29 cellular contexts compared by ENCODE assay signal in genomic region chr11:1970956-1971355, GRCh38. TPM values are rescaled to one million over a fixed set of nuclear protein-coding genes. Genes with fewer than 3 reads are reported as not detected.
DNase-seq lines count a peak whose midpoint lies in the region; ATAC-seq and TF ChIP-seq lines count a peak whose summit lies in the region.
"Had no signal": no experiment of that assay in that cellular context is flagged by ENCODE, and none has a peak within 500 bp of the region (broad histone marks: within the 10 kb centered on the region; RNA-seq: fewer than 3 reads in every experiment).

No MANE protein-coding gene starts in this region.

- POLR2A ChIA-PET in activated naive CD8-positive, alpha-beta T cell treated with anti-CD3 and anti-CD28 coated beads, Interleukin-2, amount 10 ng/mL, durations not matched to agents 7 days and 5 days (lab: Charles Lee): no interaction called here
- POLR2A ChIA-PET in T-cell (lab: Charles Lee): no interaction called here

- DNase-seq in activated naive CD8-positive, alpha-beta T cell treated with anti-CD3 and anti-CD28 coated beads, Interleukin-2, amount 10 ng/mL, durations not matched to agents 7 days and 5 days: peak; percentile 19
- DNase-seq in activated naive CD8-positive, alpha-beta T cell treated with anti-CD3 and anti-CD28 coated beads, Interleukin-2, amount 50 U/mL, for 24 hours: no peak
- DNase-seq in left ventricle myocardium superior (peak; percentile 11), lower lobe of right lung (peak; percentile 12), suprapubic skin (ENCODE audit: low spot score in 2 of 2) (peak; percentile 40 to 44), T-cell (no peak), anterior cingulate cortex (lab: John Stamatoyannopoulos, UW) (no peak), germinal center (ENCODE audit: low spot score) (no peak)
- DNase-seq: activated CD4-positive, alpha-beta memory T cell treated with anti-CD3 and anti-CD28 coated beads, Interleukin-2, amount 10 ng/mL, durations not matched to agents 7 days and 5 days; activated CD8-positive, alpha-beta memory T cell treated with anti-CD3 and anti-CD28 coated beads, Interleukin-2, amount 50 U/mL, for 4 hours; DMS79; effector memory CD4-positive, alpha-beta T cell; GF-D8; H9; KBM-7; MG63; NCI-H2029; NCI-H524; OCI-M1; SK-N-SH had no signal

- H3K27ac Mint-ChIP-seq in activated naive CD8-positive, alpha-beta T cell treated with anti-CD3 and anti-CD28 coated beads, Interleukin-2, amount 10 ng/mL, durations not matched to agents 7 days and 5 days: no peak overlapping the region
- H3K27ac Mint-ChIP-seq in activated naive CD8-positive, alpha-beta T cell treated with anti-CD3 and anti-CD28 coated beads, Interleukin-2, amount 50 U/mL, for 24 hours: no peak overlapping the region
- H3K27ac Mint-ChIP-seq in T-cell: no peak overlapping the region
- H3K27ac Mint-ChIP-seq: activated CD4-positive, alpha-beta memory T cell treated with anti-CD3 and anti-CD28 coated beads, Interleukin-2, amount 10 ng/mL, durations not matched to agents 7 days and 5 days; activated naive CD4-positive, alpha-beta T cell treated with anti-CD3 and anti-CD28 coated beads, Interleukin-2, amount 50 U/mL, for 24 hours; H9; memory B cell; stimulated activated memory B cell treated with anti-CD40 and anti-IgM and Interleukin-4, amounts not matched to agents 10 μg/mL and 1 μg/mL and 100 μg/mL, for 72 hours; T-helper 1 cell treated with Interleukin-12 subunit alpha and Interleukin-12 subunit beta and Interleukin-4 antibody, amounts not matched to agents 30 μg/mL and 1 μg/mL, for 36 hours had no signal

- TF ChIP-seq EP300 in suprapubic skin (IDR thresholded peaks at IDR 0.05): no peak

- CTCF ChIA-PET in T-cell (lab: Charles Lee): no interaction called here

- no peaks in the 10 kb centered on the region for H3K27me3 Mint-ChIP-seq in activated naive CD8-positive, alpha-beta T cell treated with anti-CD3 and anti-CD28 coated beads, Interleukin-2, amount 10 ng/mL, durations not matched to agents 7 days and 5 days
- H3K27me3 Mint-ChIP-seq in activated naive CD8-positive, alpha-beta T cell treated with anti-CD3 and anti-CD28 coated beads, Interleukin-2, amount 50 U/mL, for 24 hours: no peaks in the 10 kb centered on the region
- no peaks in the 10 kb centered on the region for H3K27me3 Mint-ChIP-seq in T-cell
- H3K27me3 Mint-ChIP-seq: activated CD4-positive, alpha-beta memory T cell treated with anti-CD3 and anti-CD28 coated beads, Interleukin-2, amount 10 ng/mL, durations not matched to agents 7 days and 5 days; activated naive CD4-positive, alpha-beta T cell treated with anti-CD3 and anti-CD28 coated beads, Interleukin-2, amount 50 U/mL, for 24 hours; memory B cell; stimulated activated memory B cell treated with anti-CD40 and anti-IgM and Interleukin-4, amounts not matched to agents 10 μg/mL and 1 μg/mL and 100 μg/mL, for 72 hours had no signal

- no peaks in the 10 kb centered on the region for H3K36me3 Mint-ChIP-seq in activated naive CD8-positive, alpha-beta T cell treated with anti-CD3 and anti-CD28 coated beads, Interleukin-2, amount 10 ng/mL, durations not matched to agents 7 days and 5 days
- H3K36me3 Mint-ChIP-seq in activated naive CD8-positive, alpha-beta T cell treated with anti-CD3 and anti-CD28 coated beads, Interleukin-2, amount 50 U/mL, for 24 hours (ENCODE audit: low read depth): no peaks in the 10 kb centered on the region
- H3K36me3 Mint-ChIP-seq in T-cell: no peaks in the 10 kb centered on the region
- H3K36me3 Mint-ChIP-seq: activated naive CD4-positive, alpha-beta T cell treated with anti-CD3 and anti-CD28 coated beads, Interleukin-2, amount 50 U/mL, for 24 hours; memory B cell; stimulated activated memory B cell treated with anti-CD40 and anti-IgM and Interleukin-4, amounts not matched to agents 10 μg/mL and 1 μg/mL and 100 μg/mL, for 72 hours had no signal

- no peak for TF ChIP-seq CTCF in lower lobe of right lung (IDR thresholded peaks at IDR 0.05)
- no peak for TF ChIP-seq CTCF in suprapubic skin (IDR thresholded peaks at IDR 0.05)

- H3K4me3 ChIP-seq in lower lobe of right lung (no peak overlapping the region), suprapubic skin (no peak overlapping the region)
- H3K4me3 ChIP-seq: breast epithelium, MG63, uterus had no signal

- no peaks in the 10 kb centered on the region for H3K9me3 ChIP-seq in lower lobe of right lung
- H3K9me3 ChIP-seq in suprapubic skin: no peaks in the 10 kb centered on the region
- H3K9me3 ChIP-seq: breast epithelium, MG63, SK-N-SH, uterus had no signal

- no peak for TF ChIP-seq POLR2A in suprapubic skin (IDR thresholded peaks at IDR 0.05)

- H3K4me1 ChIP-seq in lower lobe of right lung (no peaks in the 10 kb centered on the region), suprapubic skin (no peaks in the 10 kb centered on the region)
- H3K4me1 ChIP-seq: breast epithelium, uterus had no signal

- WGBS in suprapubic skin: 81% methylated on average over 13 of the region's 15 CpGs

- H3K4me1 Mint-ChIP-seq in activated naive CD8-positive, alpha-beta T cell treated with anti-CD3 and anti-CD28 coated beads, Interleukin-2, amount 10 ng/mL, durations not matched to agents 7 days and 5 days: no peaks in the 10 kb centered on the region
- no peaks in the 10 kb centered on the region for H3K4me1 Mint-ChIP-seq in activated naive CD8-positive, alpha-beta T cell treated with anti-CD3 and anti-CD28 coated beads, Interleukin-2, amount 50 U/mL, for 24 hours
- H3K4me1 Mint-ChIP-seq in T-cell: no peaks in the 10 kb centered on the region
- H3K4me1 Mint-ChIP-seq: activated CD4-positive, alpha-beta memory T cell treated with anti-CD3 and anti-CD28 coated beads, Interleukin-2, amount 10 ng/mL, durations not matched to agents 7 days and 5 days; activated naive CD4-positive, alpha-beta T cell treated with anti-CD3 and anti-CD28 coated beads, Interleukin-2, amount 50 U/mL, for 24 hours; H9; memory B cell; stimulated activated memory B cell treated with anti-CD40 and anti-IgM and Interleukin-4, amounts not matched to agents 10 μg/mL and 1 μg/mL and 100 μg/mL, for 72 hours had no signal

- intact Hi-C loops in left ventricle myocardium superior (cut with micrococcal nuclease): no loop called here
- intact Hi-C loops in lower lobe of right lung (cut with DNase I): no loop called here

- no peak for ATAC-seq in activated naive CD8-positive, alpha-beta T cell treated with anti-CD3 and anti-CD28 coated beads, Interleukin-2, amount 10 ng/mL, durations not matched to agents 7 days and 5 days (ENCODE audit: low read depth)
- no peak for ATAC-seq in activated naive CD8-positive, alpha-beta T cell treated with anti-CD3 and anti-CD28 coated beads, Interleukin-2, amount 50 U/mL, for 24 hours
- ATAC-seq in left ventricle myocardium superior: no peak
- no peak for ATAC-seq in lower lobe of right lung
- no peak for ATAC-seq in T-cell (replicated peaks in 1 of 4)
- ATAC-seq: stimulated activated memory B cell treated with anti-CD40 and anti-IgM and Interleukin-4, amounts not matched to agents 10 μg/mL and 1 μg/mL and 100 μg/mL, for 72 hours had no signal

- no peak overlapping the region for H3K4me3 Mint-ChIP-seq in activated naive CD8-positive, alpha-beta T cell treated with anti-CD3 and anti-CD28 coated beads, Interleukin-2, amount 10 ng/mL, durations not matched to agents 7 days and 5 days
- H3K4me3 Mint-ChIP-seq in activated naive CD8-positive, alpha-beta T cell treated with anti-CD3 and anti-CD28 coated beads, Interleukin-2, amount 50 U/mL, for 24 hours: no peak overlapping the region
- H3K4me3 Mint-ChIP-seq in T-cell: no peak overlapping the region
- H3K4me3 Mint-ChIP-seq: activated CD4-positive, alpha-beta memory T cell treated with anti-CD3 and anti-CD28 coated beads, Interleukin-2, amount 10 ng/mL, durations not matched to agents 7 days and 5 days; activated naive CD4-positive, alpha-beta T cell treated with anti-CD3 and anti-CD28 coated beads, Interleukin-2, amount 50 U/mL, for 24 hours; H9; memory B cell; stimulated activated memory B cell treated with anti-CD40 and anti-IgM and Interleukin-4, amounts not matched to agents 10 μg/mL and 1 μg/mL and 100 μg/mL, for 72 hours; T-helper 1 cell treated with Interleukin-12 subunit alpha and Interleukin-12 subunit beta and Interleukin-4 antibody, amounts not matched to agents 30 μg/mL and 1 μg/mL, for 36 hours had no signal

- no peaks in the 10 kb centered on the region for H3K9me3 Mint-ChIP-seq in activated naive CD8-positive, alpha-beta T cell treated with anti-CD3 and anti-CD28 coated beads, Interleukin-2, amount 10 ng/mL, durations not matched to agents 7 days and 5 days
- no peaks in the 10 kb centered on the region for H3K9me3 Mint-ChIP-seq in activated naive CD8-positive, alpha-beta T cell treated with anti-CD3 and anti-CD28 coated beads, Interleukin-2, amount 50 U/mL, for 24 hours
- H3K9me3 Mint-ChIP-seq in T-cell: no peaks in the 10 kb centered on the region
- H3K9me3 Mint-ChIP-seq: activated CD4-positive, alpha-beta memory T cell treated with anti-CD3 and anti-CD28 coated beads, Interleukin-2, amount 10 ng/mL, durations not matched to agents 7 days and 5 days; activated naive CD4-positive, alpha-beta T cell treated with anti-CD3 and anti-CD28 coated beads, Interleukin-2, amount 50 U/mL, for 24 hours; H9; memory B cell; stimulated activated memory B cell treated with anti-CD40 and anti-IgM and Interleukin-4, amounts not matched to agents 10 μg/mL and 1 μg/mL and 100 μg/mL, for 72 hours; T-helper 1 cell treated with Interleukin-12 subunit alpha and Interleukin-12 subunit beta and Interleukin-4 antibody, amounts not matched to agents 30 μg/mL and 1 μg/mL, for 36 hours had no signal

- H3K27me3 ChIP-seq in lower lobe of right lung (ENCODE audit: low read depth): no peaks in the 10 kb centered on the region
- H3K27me3 ChIP-seq in suprapubic skin: no peaks in the 10 kb centered on the region
- H3K27me3 ChIP-seq: breast epithelium, MG63, uterus had no signal

- H3K27ac ChIP-seq in lower lobe of right lung (no peak overlapping the region), suprapubic skin (no peak overlapping the region)
- H3K27ac ChIP-seq: breast epithelium, uterus had no signal

- H3K36me3 ChIP-seq in lower lobe of right lung (no peaks in the 10 kb centered on the region), suprapubic skin (no peaks in the 10 kb centered on the region)
- H3K36me3 ChIP-seq: breast epithelium, MG63, uterus had no signal

RNA-seq across cellular contexts. Expression of gene MRPL23, which starts 23.8 kb away (rescaled TPM):
- total RNA-seq in activated naive CD8-positive, alpha-beta T cell treated with anti-CD3 and anti-CD28 coated beads, Interleukin-2, amount 10 ng/mL, durations not matched to agents 7 days and 5 days: 10 to 100 TPM; 76.2 to 77.7 TPM
- total RNA-seq in left ventricle myocardium superior (102 TPM), lower lobe of right lung (59.2 TPM), suprapubic skin (100 to 1,000 TPM in 2 of 4 donors, 10 to 100 TPM in 2; 76.9 to 115 (median 103) TPM), T-cell (10 to 100 TPM; 34.5 to 58.8 (median 37.8) TPM)

RNA-seq across cellular contexts. Expression of gene H19, which starts 26.7 kb away (rescaled TPM):
- not detected for total RNA-seq in activated naive CD8-positive, alpha-beta T cell treated with anti-CD3 and anti-CD28 coated beads, Interleukin-2, amount 10 ng/mL, durations not matched to agents 7 days and 5 days
- total RNA-seq in left ventricle myocardium superior: 738 TPM
- 87.6 TPM for total RNA-seq in lower lobe of right lung
- total RNA-seq in suprapubic skin: 10 to 100 TPM; 20.0 to 62.2 (median 40.4) TPM
- 1 to 10 TPM in 3 of 5 donors, not detected in 2; 1.7 to 2.3 (median 2.0) TPM for total RNA-seq in T-cell
- total RNA-seq: activated CD4-positive, alpha-beta memory T cell treated with anti-CD3 and anti-CD28 coated beads, Interleukin-2, amount 10 ng/mL, durations not matched to agents 7 days and 5 days had no signal

RNA-seq across cellular contexts. Expression of gene TNNT3, which starts 51.5 kb away (rescaled TPM):
- 10 to 100 TPM; 13.7 to 16.7 TPM for total RNA-seq in activated naive CD8-positive, alpha-beta T cell treated with anti-CD3 and anti-CD28 coated beads, Interleukin-2, amount 10 ng/mL, durations not matched to agents 7 days and 5 days
- total RNA-seq in left ventricle myocardium superior (46.1 TPM), lower lobe of right lung (4.7 TPM), suprapubic skin (10 to 100 TPM in 1 of 4 donors, 1 to 10 TPM in 3; 1.5 to 12.9 (median 4.8) TPM), T-cell (10 to 100 TPM; 15.9 to 22.1 (median 18.2) TPM)
- total RNA-seq: epithelial cell of proximal tubule, H9, kidney epithelial cell, temporal lobe had no signal

Comparison
In these comparisons a context has a peak if more than half of its experiments do, and no peak if none do; other contexts are left out.
1. DNase-seq: peak in activated naive CD8-positive, alpha-beta T cell treated with anti-CD3 and anti-CD28 coated beads, Interleukin-2, amount 10 ng/mL, durations not matched to agents 7 days and 5 days (single experiment), left ventricle myocardium superior (single experiment), lower lobe of right lung (single experiment) and suprapubic skin (2 of 2); none in activated naive CD8-positive, alpha-beta T cell treated with anti-CD3 and anti-CD28 coated beads, Interleukin-2, amount 50 U/mL, for 24 hours (single experiment), T-cell (0 of 34), anterior cingulate cortex (0 of 58) and germinal center (single experiment).
2. RNA of gene H19, which starts 26.7 kb away (total RNA-seq): 738 TPM in left ventricle myocardium superior (single experiment), 87.6 TPM in lower lobe of right lung (single experiment) and 20.0 to 62.2 TPM in suprapubic skin; 1.7 to 2.3 TPM in T-cell and not detected in activated naive CD8-positive, alpha-beta T cell treated with anti-CD3 and anti-CD28 coated beads, Interleukin-2, amount 10 ng/mL, durations not matched to agents 7 days and 5 days; every median in the first group is over 4 times any median in the second.